Comparison of ENCODE assay signal across 1 cellular context in genomic region chr14:71311061-71311460, GRCh38.
TF ChIP-seq lines count a peak whose summit lies in the region.

No MANE protein-coding gene starts in this region.

TF ChIP-seq in GM23338, 12 proteins besides CTCF, POLR2A, EP300 and RAD21 (continued from another document):
- TF ChIP-seq ZNF462 (CRISPR knock-in tag; IDR thresholded peaks at IDR 0.05), result no peak
- no peak for TF ChIP-seq STAT1 (IDR thresholded peaks at IDR 0.05; ENCODE audit: unreplicated experiment)
- TF ChIP-seq JUNB (IDR thresholded peaks at IDR 0.05; ENCODE audit: unreplicated experiment), result no peak
- TF ChIP-seq EZH2 (IDR thresholded peaks at IDR 0.05; ENCODE audit: low read depth, unreplicated experiment), result no peak
- no peak for TF ChIP-seq ZNF114 (CRISPR knock-in tag; IDR thresholded peaks at IDR 0.05)
